ENCODE assay signal across 8 cellular contexts in the genomic region with DNA sequence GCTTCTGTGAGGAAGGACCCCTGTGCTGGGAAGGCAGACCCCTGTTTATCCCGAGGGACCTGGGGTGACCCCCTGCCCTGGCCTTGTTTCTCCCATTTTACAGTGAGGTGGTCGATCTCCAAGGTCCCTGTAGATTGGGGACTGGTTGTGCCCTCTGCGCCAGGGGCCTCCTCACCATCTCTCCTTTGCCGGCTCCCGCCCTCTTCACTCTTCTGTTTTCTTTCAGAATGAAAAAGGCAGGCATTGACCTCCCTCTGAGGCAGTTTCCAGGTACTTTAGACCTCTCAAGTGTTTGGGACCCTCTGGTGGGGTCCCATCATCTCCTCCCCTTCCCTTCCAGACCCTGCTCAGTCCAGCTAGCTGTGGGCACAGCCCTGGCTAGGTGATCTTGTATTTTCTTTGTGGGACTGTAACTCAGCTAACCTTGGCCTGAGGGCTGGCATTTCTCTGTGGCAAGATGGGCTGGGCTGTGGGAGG. TPM values are rescaled to one million over a fixed set of nuclear protein-coding genes. Genes with fewer than 3 reads are reported as not detected.
DNase-seq lines count a peak whose midpoint lies in the region; ATAC-seq and TF ChIP-seq lines count a peak whose summit lies in the region.

No MANE protein-coding gene starts in this region.

- POLR2A ChIA-PET in CD4-positive, alpha-beta memory T cell (lab: Charles Lee; ENCODE audit: partially characterized antibody) = no interaction called here
- POLR2A ChIA-PET in RWPE1 (lab: Yijun Ruan, JAX; ENCODE audit: low non-redundant PET) = no interaction called here

- TF ChIP-seq CTCF in RWPE1 (conservative IDR thresholded peaks at IDR 0.05; ENCODE audit: low read depth) (no peak), osteoblast (IDR thresholded peaks at IDR 0.05; ENCODE audit: extremely low read depth, low read depth, low read length) (no peak)

- peak overlapping the region; percentile 88 for H3K4me2 ChIP-seq in osteoblast (ENCODE audit: insufficient read depth, low read length)

- peaks cover 12 to 49% (median 33%) of the 10 kb centered on the region in 4 donors for H3K4me1 Mint-ChIP-seq in CD4-positive, alpha-beta memory T cell

- CTCF ChIA-PET in CD4-positive, alpha-beta memory T cell (lab: Charles Lee; ENCODE audit: partially characterized antibody) = no interaction called here
- CTCF ChIA-PET in RWPE1 (lab: Yijun Ruan, JAX) = interaction anchor here (0.7 kb wide), 3 partner anchors 20 to 142 kb away, joined by 3 to 4 read pairs (median 3); no protein-coding TSS in a partner anchor

- H3K36me3 ChIP-seq in CD4-positive, alpha-beta memory T cell (ENCODE audit: insufficient read depth, low read length) = peaks cover under 1% of the 10 kb centered on the region
- peaks cover 41% of the 10 kb centered on the region for H3K36me3 ChIP-seq in osteoblast (ENCODE audit: insufficient read depth, low read length)

- H3K36me3 Mint-ChIP-seq in CD4-positive, alpha-beta memory T cell = peaks cover 3 to 25% of the 10 kb centered on the region in 2 donors

- H3K4me1 ChIP-seq in CD4-positive, alpha-beta memory T cell (ENCODE audit: insufficient read depth, low read length) = peaks cover 20% of the 10 kb centered on the region
- peaks cover 69% of the 10 kb centered on the region for H3K4me1 ChIP-seq in osteoblast (ENCODE audit: insufficient read depth, low read length)

- H3K27ac Mint-ChIP-seq in CD4-positive, alpha-beta memory T cell = peak overlapping the region; percentile 77 to 98 (median 93)

- intact Hi-C loops in CD4-positive, alpha-beta memory T cell (cut with micrococcal nuclease) = loop anchor here (2.0 kb wide), 1 partner anchor 37 kb away; no protein-coding TSS in a partner anchor

- no peaks in the 10 kb centered on the region for H3K27me3 Mint-ChIP-seq in CD4-positive, alpha-beta memory T cell

- peaks cover 65% of the 10 kb centered on the region for H3K79me2 ChIP-seq in osteoblast (ENCODE audit: insufficient read depth, low read length)

- H3K4me3 ChIP-seq in CD4-positive, alpha-beta memory T cell (ENCODE audit: low read length in 2 of 2) = no peak overlapping the region
- peak overlapping the region; percentile 98 for H3K4me3 ChIP-seq in osteoblast (ENCODE audit: insufficient read depth, low read length)

- no peak for ATAC-seq in HG02798 (IDR thresholded peaks at IDR 0.05; ENCODE audit: poor library complexity, unreplicated experiment)
- ATAC-seq in HG02759 (IDR thresholded peaks at IDR 0.05; ENCODE audit: unreplicated experiment) = no peak

- peak overlapping the region; percentile 75 to 99 (median 98) for H3K4me3 Mint-ChIP-seq in CD4-positive, alpha-beta memory T cell

- no peaks in the 10 kb centered on the region for H3K27me3 ChIP-seq in CD4-positive, alpha-beta memory T cell (ENCODE audit: insufficient read depth, low read length)
- H3K27me3 ChIP-seq in osteoblast (ENCODE audit: insufficient read depth, low read length) = no peaks in the 10 kb centered on the region

- no peak for DNase-seq in CD4-positive, alpha-beta memory T cell
- DNase-seq in RWPE1 (ENCODE audit: low spot score) (no peak), epithelial cell of prostate (ENCODE audit: low read depth, low spot score) (no peak), osteoblast (ENCODE audit: insufficient read length, low spot score, missing footprints) (peak; percentile 67), retina (no peak)
- DNase-seq in effector CD4-positive, alpha-beta T cell = no peak

- H2AFZ ChIP-seq in osteoblast (ENCODE audit: low read length) = no peak overlapping the region

- H3K9me3 Mint-ChIP-seq in CD4-positive, alpha-beta memory T cell = no peaks in the 10 kb centered on the region

- H4K20me1 ChIP-seq in osteoblast (ENCODE audit: insufficient read depth, low read length) = peaks cover 51% of the 10 kb centered on the region

- peak overlapping the region; percentile 71 for H3K27ac ChIP-seq in CD4-positive, alpha-beta memory T cell (ENCODE audit: low read depth, low read length)
- H3K27ac ChIP-seq in RWPE1 (peak overlapping the region; percentile 97), epithelial cell of prostate (peak overlapping the region; percentile 94), osteoblast (ENCODE audit: low read depth, low read length) (peak overlapping the region; percentile 98)

- H3K9me3 ChIP-seq in CD4-positive, alpha-beta memory T cell (ENCODE audit: control insufficient read depth in 1 of 2, low read length in 2 of 2) = no peaks in the 10 kb centered on the region
- no peaks in the 10 kb centered on the region for H3K9me3 ChIP-seq in osteoblast (ENCODE audit: low read depth, low read length)

RNA-seq across cellular contexts. Expression of gene SERPINH1, which starts 1.5 kb away (rescaled TPM):
- 10 to 100 TPM; 15.6 to 16.2 TPM for total RNA-seq in CD4-positive, alpha-beta memory T cell
- polyA plus RNA-seq in CD4-positive, alpha-beta memory T cell = 1 to 10 TPM; 1.1 to 7.1 TPM
- total RNA-seq in osteoblast = 1,145 and 1,318 TPM in 2 replicates

RNA-seq across cellular contexts. Expression of gene GDPD5, which starts 37.8 kb away (rescaled TPM):
- 100 to 1,000 TPM; 141 to 160 TPM for total RNA-seq in CD4-positive, alpha-beta memory T cell
- 10 to 100 TPM; 11.0 to 30.0 TPM for polyA plus RNA-seq in CD4-positive, alpha-beta memory T cell
- total RNA-seq in osteoblast = 13.4 and 14.1 TPM in 2 replicates

Comparison
In these comparisons a context has a peak if more than half of its experiments do, and no peak if none do; other contexts are left out.
1. RNA of gene SERPINH1, which starts 1.5 kb away (total RNA-seq): 1,145 to 1,318 TPM in osteoblast; 15.6 to 16.2 TPM in CD4-positive, alpha-beta memory T cell; every median in the first group is over 10 times any median in the second.
2. Peak in every context shown above with its lines, with median percentiles within 50 percentile points of each other: H3K27ac ChIP-seq.